Comparison of ENCODE assay signal across 1 cellular context in genomic region chr9:33024126-33024965, GRCh38.
TF ChIP-seq lines count a peak whose summit lies in the region.

No MANE protein-coding gene starts in this region.

TF ChIP-seq in endothelial cell of umbilical vein, 7 proteins besides CTCF, POLR2A, EP300 and RAD21:
- TF ChIP-seq GATA2 (IDR thresholded peaks at IDR 0.05; ENCODE audit: insufficient read depth, insufficient read length, low read depth, low read length), result no peak
- TF ChIP-seq POLR2AphosphoS5 (IDR thresholded peaks at IDR 0.05; ENCODE audit: insufficient read depth, low read depth, low read length), result no peak
- TF ChIP-seq FOS (IDR thresholded peaks at IDR 0.05; ENCODE audit: borderline replicate concordance, insufficient read depth, low read length), result no peak
- TF ChIP-seq EZH2 (IDR thresholded peaks at IDR 0.05; ENCODE audit: borderline replicate concordance, low read depth, low read length, severe bottlenecking), result no peak
- TF ChIP-seq, protein P1, sequence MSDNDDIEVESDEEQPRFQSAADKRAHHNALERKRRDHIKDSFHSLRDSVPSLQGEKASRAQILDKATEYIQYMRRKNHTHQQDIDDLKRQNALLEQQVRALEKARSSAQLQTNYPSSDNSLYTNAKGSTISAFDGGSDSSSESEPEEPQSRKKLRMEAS (IDR thresholded peaks at IDR 0.05; ENCODE audit: insufficient read depth, insufficient read length), result no peak
- no peak for TF ChIP-seq JUN (IDR thresholded peaks at IDR 0.05; ENCODE audit: borderline replicate concordance, insufficient read depth, insufficient read length, low read depth)
- no peak for TF ChIP-seq MYC (IDR thresholded peaks at IDR 0.05; ENCODE audit: low read depth, low read length)
